ENCODE assay signal across 20 cellular contexts in genomic region chr20:40811660-40812414, GRCh38.
DNase-seq lines count a peak whose midpoint lies in the region; ATAC-seq and TF ChIP-seq lines count a peak whose summit lies in the region.
"Had no signal": no experiment of that assay in that cellular context is flagged by ENCODE, and none has a peak within 500 bp of the region (broad histone marks: within the 10 kb centered on the region; RNA-seq: fewer than 3 reads in every experiment).

No MANE protein-coding gene starts in this region.

- TF ChIP-seq POLR2A in erythroblast (IDR thresholded peaks at IDR 0.05; ENCODE audit: low read length): no peak

- no peak overlapping the region for H3K4me3 ChIP-seq in HFF-Myc (replicated peaks; ENCODE audit: low read depth, low read length)
- no peak overlapping the region for H3K4me3 ChIP-seq in brain microvascular endothelial cell (ENCODE audit: low read depth, low read length)
- H3K4me3 ChIP-seq: colonic mucosa, mucosa of descending colon had no signal

- TF ChIP-seq CTCF in HFF-Myc (IDR thresholded peaks at IDR 0.05; ENCODE audit: low read depth, low read length, missing control alignments): peak; percentile 25
- TF ChIP-seq CTCF in brain microvascular endothelial cell (IDR thresholded peaks at IDR 0.05; ENCODE audit: low read depth, low read length, missing control alignments): peak; percentile 32
- no peak for TF ChIP-seq CTCF in omental fat pad (IDR thresholded peaks at IDR 0.05)

- H3K27me3 ChIP-seq in brain microvascular endothelial cell (replicated peaks): no peaks in the 10 kb centered on the region
- H3K27me3 ChIP-seq: colonic mucosa had no signal

- in situ Hi-C loops in brain microvascular endothelial cell (cut with HindIII; ENCODE audit: low pct_ligation_motif_present, low sequenced_read_pairs): no loop called here

- intact Hi-C loops in posterior cingulate gyrus (cut with DNase I): no loop called here

- no peak overlapping the region for H3K27ac ChIP-seq in brain microvascular endothelial cell
- H3K27ac ChIP-seq: 22Rv1, colonic mucosa had no signal

- H3K36me3 ChIP-seq in brain microvascular endothelial cell (replicated peaks): no peaks in the 10 kb centered on the region
- H3K36me3 ChIP-seq: colonic mucosa had no signal

- ATAC-seq in omental fat pad (ENCODE audit: low FRiP score): peak; percentile 26
- ATAC-seq: activated CD4-positive, alpha-beta T cell treated with anti-CD3 and anti-CD28 coated beads for 36 hours; activated T-helper 17 cell treated with anti-CD3 and anti-CD28 coated beads, Interleukin-2, amount 50 U/mL, for 72 hours; mucosa of descending colon had no signal

- DNase-seq in DMS 273 (lab: John Stamatoyannopoulos, UW; ENCODE audit: unreplicated experiment) (peak; percentile 14), DMS 273 treated with DMSO at 0.1 percent for 48 hours (lab: John Stamatoyannopoulos, UW) (no peak), HFF-Myc (ENCODE audit: extremely low read depth, low read depth) (no peak), brain microvascular endothelial cell (no peak), omental fat pad (ENCODE audit: low spot score) (no peak), NCI-H345 (lab: John Stamatoyannopoulos, UW) (no peak), posterior cingulate gyrus (no peak), erythroblast (lab: John Stamatoyannopoulos, UW) (no peak)
- DNase-seq: activated CD4-positive, alpha-beta T cell treated with anti-CD3 and anti-CD28 coated beads for 36 hours; activated naive CD8-positive, alpha-beta T cell treated with anti-CD3 and anti-CD28 coated beads, Interleukin-2, amount 10 ng/mL, durations not matched to agents 7 days and 5 days; Calu3; colonic mucosa; GOT3; Kasumi-1; mucosa of descending colon; NCI-H1092; NCI-H510A treated with DMSO at 0.1 percent for 48 hours; stimulated activated CD8-positive, alpha-beta memory T cell treated with anti-CD3 and anti-CD28 coated beads, Interleukin-4, amount 100 ng/mL, for 48 hours had no signal

Comparison
In these comparisons a context has a peak if more than half of its experiments do, and no peak if none do; other contexts are left out.
1. CTCF ChIP-seq: peak in HFF-Myc (single experiment) and brain microvascular endothelial cell (single experiment); none in omental fat pad (0 of 3).